ENCODE assay signal across 8 cellular contexts in genomic region chr9:98808411-98808815, GRCh38. TPM values are rescaled to one million over a fixed set of nuclear protein-coding genes. Genes with fewer than 3 reads are reported as not detected.
DNase-seq lines count a peak whose midpoint lies in the region; ATAC-seq and TF ChIP-seq lines count a peak whose summit lies in the region.

No MANE protein-coding gene starts in this region.

- 0 out of 2 replicates have a peak overlapping the region, but pooled peaks have one; percentile 1 for H3K4me3 ChIP-seq in AG04449 (ENCODE audit: low read depth, low read length)
- H3K4me3 ChIP-seq in HL-60 (replicated peaks; ENCODE audit: insufficient read depth, low read length) = peak overlapping the region; percentile 46
- peak overlapping the region; percentile 83 for H3K4me3 ChIP-seq in adipocyte (ENCODE audit: low read length)
- peak overlapping the region; percentile 63 for H3K4me3 ChIP-seq in lower lobe of right lung
- peak overlapping the region in 3 of 4 donors; percentile 54 to 65 (median 62) for H3K4me3 ChIP-seq in upper lobe of left lung

- peak in 1 of 4 donors; percentile 38 for TF ChIP-seq POLR2A in upper lobe of left lung (IDR thresholded peaks at IDR 0.05)

- H3K9me3 ChIP-seq in adipocyte (ENCODE audit: control insufficient read depth, low read length) (no peaks in the 10 kb centered on the region), lower lobe of right lung (no peaks in the 10 kb centered on the region), upper lobe of left lung (no peaks in the 10 kb centered on the region)

- no peak overlapping the region for H3K27ac ChIP-seq in HL-60 (replicated peaks)
- H3K27ac ChIP-seq in lower lobe of right lung = peak overlapping the region; percentile 62
- H3K27ac ChIP-seq in upper lobe of left lung = peak overlapping the region in 3 of 4 donors; percentile 28 to 68 (median 49)

- ATAC-seq in lower lobe of right lung (peak; percentile 77 to 80), upper lobe of left lung (ENCODE audit: low FRiP score in 2 of 2) (peak; percentile 16 to 74), GM19395 (IDR thresholded peaks at IDR 0.05; ENCODE audit: unreplicated experiment) (no peak), HG03342 (IDR thresholded peaks at IDR 0.05; ENCODE audit: unreplicated experiment) (no peak)

- intact Hi-C loops in lower lobe of right lung (cut with DNase I) = no loop called here

- no peak for TF ChIP-seq CTCF in AG04449 (IDR thresholded peaks at IDR 0.05; ENCODE audit: insufficient read depth, low read length, missing control alignments)
- no peak for TF ChIP-seq CTCF in HL-60 (IDR thresholded peaks at IDR 0.05; ENCODE audit: insufficient read depth, low read length)
- TF ChIP-seq CTCF in lower lobe of right lung (IDR thresholded peaks at IDR 0.05) = no peak
- no peak for TF ChIP-seq CTCF in upper lobe of left lung (IDR thresholded peaks at IDR 0.05)

- H3K9ac ChIP-seq in adipocyte (ENCODE audit: low read length) = peak overlapping the region; percentile 68

- POLR2A ChIA-PET in AG04449 (lab: Yijun Ruan, JAX) = no interaction called here

- TF ChIP-seq EP300 in upper lobe of left lung (IDR thresholded peaks at IDR 0.05) = no peak

- H3K36me3 ChIP-seq in adipocyte (ENCODE audit: control insufficient read depth, insufficient read depth, low read length, severe bottlenecking) (no peaks in the 10 kb centered on the region), lower lobe of right lung (no peaks in the 10 kb centered on the region), upper lobe of left lung (no peaks in the 10 kb centered on the region)

- WGBS in upper lobe of left lung, 2 donors = 20 to 29% methylated on average over 9 to 15 of the region's 17 CpGs

- DNase-seq in AG04449 (ENCODE audit: low read depth, low spot score) = no peak
- no peak for DNase-seq in HL-60 (ENCODE audit: low read depth in 1 of 2, low spot score in 1 of 2)
- DNase-seq in adipocyte (ENCODE audit: low read depth) = no peak
- DNase-seq in lower lobe of right lung = peak; percentile 90
- peak; percentile 56 to 81 for DNase-seq in upper lobe of left lung
- DNase-seq in iPS-NIHi7 (ENCODE audit: extremely low spot score) = no peak

- H3K27me3 ChIP-seq in HL-60 (ENCODE audit: insufficient read depth, poor library complexity, severe bottlenecking) = peaks cover 33% of the 10 kb centered on the region
- H3K27me3 ChIP-seq in adipocyte (replicated peaks; ENCODE audit: control insufficient read depth, insufficient read depth, low read length) = no peaks in the 10 kb centered on the region
- peaks cover 12% of the 10 kb centered on the region for H3K27me3 ChIP-seq in lower lobe of right lung (ENCODE audit: low read depth)
- peaks cover 0 to 6% (median 0%) of the 10 kb centered on the region in 4 donors for H3K27me3 ChIP-seq in upper lobe of left lung

- CTCF ChIA-PET in AG04449 (lab: Yijun Ruan, JAX) = interaction anchor here (1.3 to 12.5 kb wide), 4 partner anchors 10 to 40 kb away, joined by 3 to 116 read pairs (median 22); partner anchors contain the start of gene ANKS6

- H3K4me1 ChIP-seq in adipocyte (ENCODE audit: control insufficient read depth, insufficient read depth, low read length) = peaks cover 31% of the 10 kb centered on the region
- H3K4me1 ChIP-seq in lower lobe of right lung = peaks cover 20% of the 10 kb centered on the region
- peaks cover 10 to 36% (median 14%) of the 10 kb centered on the region in 4 donors for H3K4me1 ChIP-seq in upper lobe of left lung

RNA-seq across cellular contexts. Expression of gene GALNT12, which starts 0.9 kb away (rescaled TPM):
- 23.2 TPM for total RNA-seq in lower lobe of right lung
- total RNA-seq in upper lobe of left lung = 10 to 100 TPM; 18.2 to 89.1 (median 30.0) TPM

RNA-seq across cellular contexts. Expression of gene ANKS6, which starts 12.1 kb away (rescaled TPM):
- total RNA-seq in lower lobe of right lung (16.5 TPM), upper lobe of left lung (10 to 100 TPM; 25.6 to 56.2 (median 34.2) TPM)

Comparison
In these comparisons a context has a peak if more than half of its experiments do, and no peak if none do; other contexts are left out.
1. DNase-seq: peak in lower lobe of right lung (single experiment) and upper lobe of left lung (2 of 2); none in AG04449 (single experiment), HL-60 (0 of 2), adipocyte (single experiment) and iPS-NIHi7 (single experiment).
2. H3K4me3 ChIP-seq: peak in every context shown above with its lines; median percentile 83 in adipocyte; 63 in lower lobe of right lung; 62 in upper lobe of left lung; 46 in HL-60; 1 in AG04449.
3. ATAC-seq: peak in lower lobe of right lung (2 of 2) and upper lobe of left lung (2 of 2); none in GM19395 (single experiment) and HG03342 (single experiment).